In genomic region chr5:14977058-14977640, GRCh38 we compare ENCODE assay signal across 19 cellular contexts.
DNase-seq lines count a peak whose midpoint lies in the region; ATAC-seq and TF ChIP-seq lines count a peak whose summit lies in the region.
"Had no signal": no experiment of that assay in that cellular context is flagged by ENCODE, and none has a peak within 500 bp of the region (broad histone marks: within the 10 kb centered on the region; RNA-seq: fewer than 3 reads in every experiment).

No MANE protein-coding gene starts in this region.

- H3K9me2 ChIP-seq in PC-3 (replicated peaks; ENCODE audit: low read length), result no peaks in the 10 kb centered on the region
- H3K9me2 ChIP-seq in hepatocyte (replicated peaks; ENCODE audit: insufficient read depth), result no peaks in the 10 kb centered on the region

- BruUV-seq in PC-3 (replicated peaks; lab: Mats Ljungman, UMichigan), result no TSS peak

- H3K27ac ChIP-seq in PC-3 (ENCODE audit: low read length) (no peak overlapping the region), hepatocyte (peak overlapping the region; percentile 3), prostate gland (peak overlapping the region; percentile 10 to 47)

- H3K4me2 ChIP-seq in PC-3 (ENCODE audit: low read length) (no peak overlapping the region), hepatocyte (no peak overlapping the region)

- H3K9ac ChIP-seq in PC-3 (ENCODE audit: low read length), result no peak overlapping the region

- ATAC-seq in PC-3, result peak; percentile 45
- ATAC-seq: Right ventricle myocardium inferior had no signal

- no peaks in the 10 kb centered on the region for H4K20me1 ChIP-seq in PC-3 (ENCODE audit: low read length)
- H4K20me1 ChIP-seq in hepatocyte (ENCODE audit: insufficient read depth, poor library complexity, severe bottlenecking), result no peaks in the 10 kb centered on the region

- CTCF ChIA-PET in PC-3 (lab: Charles Lee), result no interaction called here

- H3K9me3 ChIP-seq in PC-3 (ENCODE audit: low read length), result no peaks in the 10 kb centered on the region
- no peaks in the 10 kb centered on the region for H3K9me3 ChIP-seq in hepatocyte (ENCODE audit: low read depth)
- H3K9me3 ChIP-seq in prostate gland, result no peaks in the 10 kb centered on the region
- H3K9me3 ChIP-seq: Peyer's patch had no signal

- DNase-seq in NCI-H748 (lab: John Stamatoyannopoulos, UW; ENCODE audit: unreplicated experiment), result peak; percentile 34
- DNase-seq in NCI-H748 treated with DMSO at 0.1 percent for 48 hours (lab: John Stamatoyannopoulos, UW), result no peak
- DNase-seq in PC-3, result peak; percentile 43
- DNase-seq in hepatocyte (ENCODE audit: low spot score), result no peak
- peak; percentile 74 for DNase-seq in prostate gland (ENCODE audit: low spot score)
- DNase-seq in NCI-H524 treated with DMSO at 0.1 percent for 48 hours (lab: John Stamatoyannopoulos, UW), result no peak
- no peak for DNase-seq in NCI-H510A treated with DMSO at 0.1 percent for 48 hours (lab: John Stamatoyannopoulos, UW)
- DNase-seq in iPS-NIHi7 (ENCODE audit: extremely low spot score), result no peak
- DNase-seq: 8988T, DMS 273 treated with DMSO at 0.1 percent for 48 hours, EL, H9, Kasumi-1, NCI-H1092 treated with DMSO at 0.1 percent for 48 hours, NCI-H146, NCI-H2081, NCI-H446 treated with DMSO at 0.1 percent for 48 hours, Peyer's patch had no signal

- no peak for TF ChIP-seq POLR2A in prostate gland (IDR thresholded peaks at IDR 0.05)

- no peaks in the 10 kb centered on the region for H3K36me3 ChIP-seq in PC-3 (ENCODE audit: low read depth, low read length)
- no peaks in the 10 kb centered on the region for H3K36me3 ChIP-seq in hepatocyte (replicated peaks; ENCODE audit: insufficient read depth, low read depth)
- no peaks in the 10 kb centered on the region for H3K36me3 ChIP-seq in prostate gland
- H3K36me3 ChIP-seq: Peyer's patch had no signal

- no peaks in the 10 kb centered on the region for H3K4me1 ChIP-seq in PC-3 (ENCODE audit: insufficient read depth, low read length)
- no peaks in the 10 kb centered on the region for H3K4me1 ChIP-seq in hepatocyte (ENCODE audit: insufficient read depth)
- H3K4me1 ChIP-seq in prostate gland (replicated peaks), result no peaks in the 10 kb centered on the region
- H3K4me1 ChIP-seq: Peyer's patch had no signal

- no peaks in the 10 kb centered on the region for H3K27me3 ChIP-seq in PC-3 (ENCODE audit: low read length)
- no peaks in the 10 kb centered on the region for H3K27me3 ChIP-seq in hepatocyte
- no peaks in the 10 kb centered on the region for H3K27me3 ChIP-seq in prostate gland (replicated peaks; ENCODE audit: insufficient read depth)
- H3K27me3 ChIP-seq: Peyer's patch had no signal

- intact Hi-C loops in PC-3 (cut with micrococcal nuclease), result no loop called here
- intact Hi-C loops in prostate gland (cut with DNase I), result no loop called here

- TF ChIP-seq CTCF in PC-3 (conservative IDR thresholded peaks at IDR 0.05; ENCODE audit: low read depth, low read length), result no peak
- TF ChIP-seq CTCF in hepatocyte (IDR thresholded peaks at IDR 0.05; ENCODE audit: poor library complexity), result no peak
- TF ChIP-seq CTCF in prostate gland (IDR thresholded peaks at IDR 0.05), result no peak

- 41% methylated on average over 2 of the region's 2 CpGs for WGBS in hepatocyte (ENCODE audit: low lambda C conversion rate, missing lambda C conversion rate)
- 40% methylated on average over 2 of the region's 2 CpGs for WGBS in prostate gland

- H2AFZ ChIP-seq in PC-3 (ENCODE audit: low read length) (no peak overlapping the region), hepatocyte (no peak overlapping the region)

- H3K4me3 ChIP-seq in PC-3 (ENCODE audit: low read length) (no peak overlapping the region), hepatocyte (no peak overlapping the region), prostate gland (no peak overlapping the region)
- H3K4me3 ChIP-seq: Peyer's patch had no signal

- POLR2A ChIA-PET in PC-3 (lab: Charles Lee; ENCODE audit: unreplicated experiment), result no interaction called here

- no peaks in the 10 kb centered on the region for H3F3A ChIP-seq in PC-3 (ENCODE audit: low read length, unreplicated experiment)

- H3K79me2 ChIP-seq in PC-3 (ENCODE audit: low read length), result no peaks in the 10 kb centered on the region
- no peaks in the 10 kb centered on the region for H3K79me2 ChIP-seq in hepatocyte

Comparison
In these comparisons a context has a peak if more than half of its experiments do, and no peak if none do; other contexts are left out.
1. DNase-seq: peak in NCI-H748 (single experiment), PC-3 (single experiment) and prostate gland (single experiment); none in NCI-H748 treated with DMSO at 0.1 percent for 48 hours (single experiment), hepatocyte (single experiment), NCI-H524 treated with DMSO at 0.1 percent for 48 hours (single experiment), NCI-H510A treated with DMSO at 0.1 percent for 48 hours (single experiment) and iPS-NIHi7 (single experiment).